Comparison of ENCODE assay signal across 16 cellular contexts in the genomic region with DNA sequence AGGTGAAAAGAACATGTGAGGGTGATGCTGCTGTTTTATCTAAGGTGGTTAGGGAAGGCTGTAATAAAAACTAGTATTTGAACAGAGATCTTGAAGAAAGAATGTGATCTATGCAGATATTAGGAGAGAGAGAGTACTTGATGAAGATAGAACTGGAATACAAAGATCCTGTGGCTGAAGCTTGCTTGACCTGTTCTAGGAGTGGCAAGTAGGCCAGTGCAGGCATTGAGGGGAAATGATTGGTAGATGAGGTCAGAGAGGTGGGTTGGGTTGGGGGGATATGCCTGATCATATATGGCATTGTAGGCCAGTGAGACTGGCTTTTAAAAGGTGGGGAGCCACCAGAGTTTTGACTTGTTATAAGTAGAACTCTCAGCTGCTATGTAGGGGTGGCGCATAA. TPM values are rescaled to one million over a fixed set of nuclear protein-coding genes. Genes with fewer than 3 reads are reported as not detected.
A peak's percentile ranks its signal among the peaks of the same experiment; 100 is the strongest.
DNase-seq lines count a peak whose midpoint lies in the region; ATAC-seq, FAIRE-seq and TF ChIP-seq lines count a peak whose summit lies in the region.
"Had no signal": no experiment of that assay in that cellular context is flagged by ENCODE, and none has a peak within 500 bp of the region (broad histone marks: within the 10 kb centered on the region; RNA-seq: fewer than 3 reads in every experiment).

No MANE protein-coding gene starts in this region.

- H3K27me3 Mint-ChIP-seq in astrocyte (ENCODE audit: low read depth, unreplicated experiment) = no peaks in the 10 kb centered on the region
- H3K27me3 Mint-ChIP-seq: IgD-negative memory B cell had no signal

- H3K79me2 ChIP-seq in astrocyte (ENCODE audit: insufficient read depth, low read length) = peaks cover 90% of the 10 kb centered on the region

- H3K4me3 Mint-ChIP-seq in astrocyte (ENCODE audit: unreplicated experiment) = no peak overlapping the region
- H3K4me3 Mint-ChIP-seq: IgD-negative memory B cell had no signal

- no peak for TF ChIP-seq CTCF in astrocyte (IDR thresholded peaks at IDR 0.05; ENCODE audit: insufficient read depth, low read depth, low read length)
- no peak for TF ChIP-seq CTCF in omental fat pad (IDR thresholded peaks at IDR 0.05)
- no peak for TF ChIP-seq CTCF in coronary artery (IDR thresholded peaks at IDR 0.05)

- H3K9me3 ChIP-seq in astrocyte (ENCODE audit: insufficient read depth, low read depth, low read length) = no peaks in the 10 kb centered on the region

- H3K4me2 ChIP-seq in astrocyte (ENCODE audit: low read length) = peak overlapping the region; percentile 18
- H3K4me2 ChIP-seq: BLaER1 treated with 17β-estradiol and CSF1 and Interleukin-3, amounts not matched to agents 10 nM and 100 nM had no signal

- H3K36me3 Mint-ChIP-seq in astrocyte (ENCODE audit: low read depth, unreplicated experiment) = peaks cover 2% of the 10 kb centered on the region

- peaks cover 16% of the 10 kb centered on the region for H3K4me1 ChIP-seq in astrocyte (ENCODE audit: insufficient read depth, low read length)

- H3K36me3 ChIP-seq in astrocyte (ENCODE audit: insufficient read depth, low read length) = no peaks in the 10 kb centered on the region

- no peak overlapping the region for H3K27ac ChIP-seq in astrocyte (ENCODE audit: low read depth, low read length)
- no peak overlapping the region for H3K27ac ChIP-seq in coronary artery
- H3K27ac ChIP-seq: BLaER1 treated with 17β-estradiol and CSF1 and Interleukin-3, amounts not matched to agents 10 nM and 100 nM had no signal

- H3K27ac Mint-ChIP-seq in astrocyte (ENCODE audit: unreplicated experiment) = no peak overlapping the region
- H3K27ac Mint-ChIP-seq: IgD-negative memory B cell had no signal

- peaks cover 77% of the 10 kb centered on the region for H4K20me1 ChIP-seq in astrocyte (ENCODE audit: insufficient read depth, low read length)

- FAIRE-seq in astrocyte (lab: Jason Lieb, UNC) = no peak

- H2AFZ ChIP-seq in astrocyte (ENCODE audit: low read depth, low read length) = no peak overlapping the region

- no peak for ATAC-seq in omental fat pad (ENCODE audit: low FRiP score)

- no peak overlapping the region for H3K9ac ChIP-seq in astrocyte (ENCODE audit: low read length)
- H3K9ac ChIP-seq: BLaER1 treated with 17β-estradiol and CSF1 and Interleukin-3, amounts not matched to agents 10 nM and 100 nM had no signal

- H3K4me3 ChIP-seq in astrocyte (ENCODE audit: insufficient read depth, low read depth, low read length) = no peak overlapping the region
- H3K4me3 ChIP-seq in coronary artery = no peak overlapping the region
- H3K4me3 ChIP-seq: BLaER1 treated with 17β-estradiol and CSF1 and Interleukin-3, amounts not matched to agents 10 nM and 100 nM had no signal

- no peaks in the 10 kb centered on the region for H3K27me3 ChIP-seq in astrocyte (ENCODE audit: insufficient read depth, low read length)
- H3K27me3 ChIP-seq: BLaER1 treated with 17β-estradiol and CSF1 and Interleukin-3, amounts not matched to agents 10 nM and 100 nM had no signal

- DNase-seq in NCI-H510A treated with DMSO at 0.1 percent for 48 hours (lab: John Stamatoyannopoulos, UW) (peak; percentile 18), NCI-H510A (lab: John Stamatoyannopoulos, UW) (no peak), astrocyte (ENCODE audit: low read depth) (no peak), kidney tubule cell (ENCODE audit: low spot score) (peak; percentile 33), omental fat pad (ENCODE audit: low spot score) (no peak), coronary artery (ENCODE audit: low spot score) (no peak), EL (no peak)
- no peak for DNase-seq in central memory CD4-positive, alpha-beta T cell
- DNase-seq: 8988T, DMS 273 treated with DMSO at 0.1 percent for 48 hours, NCI-H1436 treated with DMSO at 0.1 percent for 48 hours, NCI-H2081, NCI-H526 treated with DMSO at 0.1 percent for 48 hours, Right ventricle myocardium superior had no signal

- peaks cover 4% of the 10 kb centered on the region for H3K9me3 Mint-ChIP-seq in astrocyte (ENCODE audit: unreplicated experiment)
- H3K9me3 Mint-ChIP-seq: IgD-negative memory B cell had no signal

- peaks cover 23% of the 10 kb centered on the region for H3K4me1 Mint-ChIP-seq in astrocyte (ENCODE audit: low read depth, unreplicated experiment)

RNA-seq across cellular contexts. Expression of gene CCSER2, which starts 8.0 kb away (rescaled TPM):
- 97.6 and 100 TPM in 2 replicates for total RNA-seq in astrocyte
- total RNA-seq in omental fat pad = 10 to 100 TPM; 41.2 to 61.9 (median 47.7) TPM

Comparison
In these comparisons a context has a peak if more than half of its experiments do, and no peak if none do; other contexts are left out.
1. DNase-seq: peak in NCI-H510A treated with DMSO at 0.1 percent for 48 hours (single experiment) and kidney tubule cell (single experiment); none in NCI-H510A (single experiment), astrocyte (single experiment), central memory CD4-positive, alpha-beta T cell (single experiment), omental fat pad (single experiment), coronary artery (single experiment) and EL (single experiment).